In genomic region chr1:41633764-41634163, GRCh38 we compare ENCODE assay signal across 19 cellular contexts.
DNase-seq lines count a peak whose midpoint lies in the region; ATAC-seq and TF ChIP-seq lines count a peak whose summit lies in the region.
"Had no signal": no experiment of that assay in that cellular context is flagged by ENCODE, and none has a peak within 500 bp of the region (broad histone marks: within the 10 kb centered on the region; RNA-seq: fewer than 3 reads in every experiment).

No MANE protein-coding gene starts in this region.

- H3K4me2 ChIP-seq in mesendoderm (ENCODE audit: low read length) = no peak overlapping the region

- H3K4me3 ChIP-seq in mesendoderm (ENCODE audit: low read length) = no peak overlapping the region

- no peak for DNase-seq in activated CD4-positive, alpha-beta T cell treated with anti-CD3 and anti-CD28 coated beads, Interleukin-2, amount 10 ng/mL, durations not matched to agents 24 days and 14 days
- DNase-seq in activated CD4-positive, alpha-beta T cell treated with anti-CD3 and anti-CD28 coated beads, Interleukin-2, amount 50 U/mL, for 4 hours = no peak
- DNase-seq in COLO829 (ENCODE audit: low spot score) (peak; percentile 16), activated B cell treated with CpG ODN at 0.5 μM for 24 hours (peak; percentile 7), fibroblast of peridontal ligament (ENCODE audit: extremely low read depth) (peak; percentile 34), mesendoderm (no peak)
- DNase-seq: activated effector memory CD4-positive, alpha-beta T cell treated with anti-CD3 and anti-CD28 coated beads, Interleukin-2, amount 50 U/mL, for 16 hours; brain microvascular endothelial cell; C1 segment of cervical spinal cord; dermis blood vessel endothelial cell; DMS153; left colon; MM.1S; NCI-H2227 treated with DMSO at 0.1 percent for 48 hours; retina; stimulated activated CD4-positive, alpha-beta T cell treated with anti-CD3 and anti-CD28 coated beads, Interleukin-15, amount 100 ng/mL, for 24 hours; stimulated activated naive B cell treated with anti-CD40 and anti-IgM and Interleukin-4, amounts not matched to agents 10 μg/mL and 1 μg/mL and 100 μg/mL, for 72 hours had no signal

- H4K8ac ChIP-seq in mesendoderm (ENCODE audit: low read depth, low read length) = no peak overlapping the region

- H3K4me1 ChIP-seq in mesendoderm (ENCODE audit: control insufficient read depth, low read depth, low read length) = no peaks in the 10 kb centered on the region

- H3K56ac ChIP-seq in mesendoderm (ENCODE audit: low read length) = no peak overlapping the region

- H3K9me3 Mint-ChIP-seq in activated CD4-positive, alpha-beta T cell treated with anti-CD3 and anti-CD28 coated beads, Interleukin-2, amount 10 ng/mL, durations not matched to agents 24 days and 14 days = peaks cover 7% of the 10 kb centered on the region
- H3K9me3 Mint-ChIP-seq in activated B cell treated with CpG ODN at 0.5 μM for 24 hours = peaks cover 4% of the 10 kb centered on the region
- H3K9me3 Mint-ChIP-seq: stimulated activated naive B cell treated with anti-CD40 and anti-IgM and Interleukin-4, amounts not matched to agents 10 μg/mL and 1 μg/mL and 100 μg/mL, for 72 hours had no signal

- no peak overlapping the region for H3K23ac ChIP-seq in mesendoderm (ENCODE audit: low read length)

- H3K27ac Mint-ChIP-seq in activated CD4-positive, alpha-beta T cell treated with anti-CD3 and anti-CD28 coated beads, Interleukin-2, amount 10 ng/mL, durations not matched to agents 24 days and 14 days = peak overlapping the region; percentile 81
- H3K27ac Mint-ChIP-seq in activated B cell treated with CpG ODN at 0.5 μM for 24 hours = no peak overlapping the region

- no peak overlapping the region for H2BK5ac ChIP-seq in mesendoderm (ENCODE audit: low read length)

- CTCF ChIA-PET in activated B cell treated with CpG ODN at 0.5 μM for 24 hours (lab: Charles Lee) = no interaction called here

- H3K9ac ChIP-seq in mesendoderm (ENCODE audit: low read length) = no peak overlapping the region

- H3K4me1 Mint-ChIP-seq in activated CD4-positive, alpha-beta T cell treated with anti-CD3 and anti-CD28 coated beads, Interleukin-2, amount 10 ng/mL, durations not matched to agents 24 days and 14 days = peaks cover 72% of the 10 kb centered on the region
- peaks cover 55% of the 10 kb centered on the region for H3K4me1 Mint-ChIP-seq in activated B cell treated with CpG ODN at 0.5 μM for 24 hours

- WGBS in mesendoderm (ENCODE audit: extremely low coverage, insufficient coverage, low lambda C conversion rate) = no CpG with 5 or more reads among the region's 5 CpGs

- no peak overlapping the region for H3K4ac ChIP-seq in mesendoderm (ENCODE audit: low read depth, low read length)

- H4K5ac ChIP-seq in mesendoderm (ENCODE audit: low read length) = no peak overlapping the region

- H3K36me3 Mint-ChIP-seq in activated CD4-positive, alpha-beta T cell treated with anti-CD3 and anti-CD28 coated beads, Interleukin-2, amount 10 ng/mL, durations not matched to agents 24 days and 14 days (ENCODE audit: low read depth) = peaks cover 62% of the 10 kb centered on the region
- peaks cover under 1% of the 10 kb centered on the region for H3K36me3 Mint-ChIP-seq in activated B cell treated with CpG ODN at 0.5 μM for 24 hours (ENCODE audit: low read depth)

- no peak overlapping the region for H2AK5ac ChIP-seq in mesendoderm (ENCODE audit: low read length)

- no peak overlapping the region for H3K27ac ChIP-seq in mesendoderm (ENCODE audit: low read depth, low read length)
- H3K27ac ChIP-seq: brain microvascular endothelial cell had no signal

- ATAC-seq in activated B cell treated with CpG ODN at 0.5 μM for 24 hours (ENCODE audit: low read depth) = no peak
- ATAC-seq in GM18520 (IDR thresholded peaks at IDR 0.05; ENCODE audit: unreplicated experiment) = no peak
- no peak for ATAC-seq in HG02884 (IDR thresholded peaks at IDR 0.05; ENCODE audit: unreplicated experiment)
- ATAC-seq: left colon; stimulated activated naive B cell treated with anti-CD40 and anti-IgM and Interleukin-4, amounts not matched to agents 10 μg/mL and 1 μg/mL and 100 μg/mL, for 72 hours had no signal

- POLR2A ChIA-PET in activated B cell treated with CpG ODN at 0.5 μM for 24 hours (lab: Charles Lee) = no interaction called here

- no peaks in the 10 kb centered on the region for H3K27me3 ChIP-seq in mesendoderm (ENCODE audit: insufficient read depth, low read length, poor library complexity)
- H3K27me3 ChIP-seq: brain microvascular endothelial cell had no signal

- no peaks in the 10 kb centered on the region for H3K79me2 ChIP-seq in mesendoderm (ENCODE audit: control insufficient read depth, insufficient read depth, low read length)

- no peak overlapping the region for H2BK15ac ChIP-seq in mesendoderm (replicated peaks; ENCODE audit: low read depth)

- intact Hi-C loops in activated CD4-positive, alpha-beta T cell treated with anti-CD3 and anti-CD28 coated beads, Interleukin-2, amount 10 ng/mL, durations not matched to agents 24 days and 14 days (cut with micrococcal nuclease) = loop anchor here (10.0 kb wide), 1 partner anchor 59 kb away; no protein-coding TSS in a partner anchor
- intact Hi-C loops in activated B cell treated with CpG ODN at 0.5 μM for 24 hours (cut with micrococcal nuclease) = no loop called here

- no peak overlapping the region for H2BK120ac ChIP-seq in mesendoderm (ENCODE audit: low read depth, low read length)

- H3K4me3 Mint-ChIP-seq in activated CD4-positive, alpha-beta T cell treated with anti-CD3 and anti-CD28 coated beads, Interleukin-2, amount 10 ng/mL, durations not matched to agents 24 days and 14 days = peak overlapping the region; percentile 40
- H3K4me3 Mint-ChIP-seq in activated B cell treated with CpG ODN at 0.5 μM for 24 hours = no peak overlapping the region
- H3K4me3 Mint-ChIP-seq: stimulated activated naive B cell treated with anti-CD40 and anti-IgM and Interleukin-4, amounts not matched to agents 10 μg/mL and 1 μg/mL and 100 μg/mL, for 72 hours had no signal

- H3K18ac ChIP-seq in mesendoderm (ENCODE audit: low read length) = no peak overlapping the region

- no peaks in the 10 kb centered on the region for H3K79me1 ChIP-seq in mesendoderm (ENCODE audit: low read length)

- TF ChIP-seq CTCF in activated B cell treated with CpG ODN at 0.5 μM for 24 hours (IDR thresholded peaks at IDR 0.05) = no peak

- H3K36me3 ChIP-seq in mesendoderm (ENCODE audit: control insufficient read depth, insufficient read depth, low read length) = no peaks in the 10 kb centered on the region
- H3K36me3 ChIP-seq: brain microvascular endothelial cell had no signal

- no peaks in the 10 kb centered on the region for H3K27me3 Mint-ChIP-seq in activated CD4-positive, alpha-beta T cell treated with anti-CD3 and anti-CD28 coated beads, Interleukin-2, amount 10 ng/mL, durations not matched to agents 24 days and 14 days
- no peaks in the 10 kb centered on the region for H3K27me3 Mint-ChIP-seq in activated B cell treated with CpG ODN at 0.5 μM for 24 hours
- H3K27me3 Mint-ChIP-seq: stimulated activated naive B cell treated with anti-CD40 and anti-IgM and Interleukin-4, amounts not matched to agents 10 μg/mL and 1 μg/mL and 100 μg/mL, for 72 hours had no signal

Comparison
In these comparisons a context has a peak if more than half of its experiments do, and no peak if none do; other contexts are left out.
1. DNase-seq: peak in COLO829 (single experiment), activated B cell treated with CpG ODN at 0.5 μM for 24 hours (single experiment) and fibroblast of peridontal ligament (single experiment); none in activated CD4-positive, alpha-beta T cell treated with anti-CD3 and anti-CD28 coated beads, Interleukin-2, amount 10 ng/mL, durations not matched to agents 24 days and 14 days (single experiment), activated CD4-positive, alpha-beta T cell treated with anti-CD3 and anti-CD28 coated beads, Interleukin-2, amount 50 U/mL, for 4 hours (0 of 2) and mesendoderm (single experiment).